ENCODE assay signal across 1 cellular context in the genomic region with DNA sequence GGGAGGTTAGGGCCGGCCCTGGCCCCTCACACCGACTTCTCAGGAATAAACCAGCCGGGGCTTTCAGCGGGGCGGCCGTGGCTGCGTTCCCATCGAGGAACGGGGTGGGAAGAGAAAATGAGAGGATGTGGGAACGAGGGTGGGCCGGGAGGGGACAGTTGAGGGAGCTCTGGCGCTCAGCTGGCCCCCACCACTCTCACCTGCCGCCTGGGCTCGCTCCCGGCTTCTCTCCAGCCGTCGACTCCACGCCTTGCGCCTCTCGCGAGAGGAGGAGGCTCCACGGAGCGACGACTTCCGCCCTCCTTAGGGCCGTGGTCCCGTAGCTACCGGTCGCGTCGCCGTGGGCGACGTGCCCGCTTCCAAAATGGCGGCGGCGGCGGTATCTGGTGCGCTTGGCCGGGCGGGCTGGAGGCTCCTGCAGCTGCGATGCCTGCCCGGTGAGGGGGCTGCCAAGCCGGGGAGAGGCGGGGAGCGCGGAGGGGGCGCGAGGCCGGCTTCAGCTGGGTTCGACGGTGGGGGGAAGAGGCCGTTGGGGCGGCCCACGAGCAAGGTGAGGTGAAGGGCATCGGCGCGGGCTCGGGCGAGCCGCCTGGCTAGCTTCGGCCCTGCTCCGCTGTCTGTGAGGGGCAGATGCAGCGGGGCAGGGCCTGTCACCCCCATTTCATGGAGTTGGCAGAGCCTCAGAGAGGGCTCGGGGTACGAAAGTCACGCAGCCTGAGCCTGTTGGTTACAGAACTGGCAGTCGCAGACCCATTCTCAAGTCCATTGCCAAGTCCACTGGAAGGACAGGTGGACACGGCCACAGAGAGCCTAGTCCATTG.
A peak's percentile ranks its signal among the peaks of the same experiment; 100 is the strongest.
TF ChIP-seq lines count a peak whose summit lies in the region.

A gene (minus strand): TSS at position 244 of the 821 bp plus-strand sequence. CDS start 6,457 bp downstream, outside the sequence.
A gene with protein sequence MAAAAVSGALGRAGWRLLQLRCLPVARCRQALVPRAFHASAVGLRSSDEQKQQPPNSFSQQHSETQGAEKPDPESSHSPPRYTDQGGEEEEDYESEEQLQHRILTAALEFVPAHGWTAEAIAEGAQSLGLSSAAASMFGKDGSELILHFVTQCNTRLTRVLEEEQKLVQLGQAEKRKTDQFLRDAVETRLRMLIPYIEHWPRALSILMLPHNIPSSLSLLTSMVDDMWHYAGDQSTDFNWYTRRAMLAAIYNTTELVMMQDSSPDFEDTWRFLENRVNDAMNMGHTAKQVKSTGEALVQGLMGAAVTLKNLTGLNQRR (plus strand): TSS at position 338 of the 821 bp plus-strand sequence. CDS start 27 bp downstream, at position 365.

TF ChIP-seq in HEK293, 187 proteins besides CTCF, POLR2A, EP300 and RAD21 (continued from another document):
- TF ChIP-seq, protein P1, sequence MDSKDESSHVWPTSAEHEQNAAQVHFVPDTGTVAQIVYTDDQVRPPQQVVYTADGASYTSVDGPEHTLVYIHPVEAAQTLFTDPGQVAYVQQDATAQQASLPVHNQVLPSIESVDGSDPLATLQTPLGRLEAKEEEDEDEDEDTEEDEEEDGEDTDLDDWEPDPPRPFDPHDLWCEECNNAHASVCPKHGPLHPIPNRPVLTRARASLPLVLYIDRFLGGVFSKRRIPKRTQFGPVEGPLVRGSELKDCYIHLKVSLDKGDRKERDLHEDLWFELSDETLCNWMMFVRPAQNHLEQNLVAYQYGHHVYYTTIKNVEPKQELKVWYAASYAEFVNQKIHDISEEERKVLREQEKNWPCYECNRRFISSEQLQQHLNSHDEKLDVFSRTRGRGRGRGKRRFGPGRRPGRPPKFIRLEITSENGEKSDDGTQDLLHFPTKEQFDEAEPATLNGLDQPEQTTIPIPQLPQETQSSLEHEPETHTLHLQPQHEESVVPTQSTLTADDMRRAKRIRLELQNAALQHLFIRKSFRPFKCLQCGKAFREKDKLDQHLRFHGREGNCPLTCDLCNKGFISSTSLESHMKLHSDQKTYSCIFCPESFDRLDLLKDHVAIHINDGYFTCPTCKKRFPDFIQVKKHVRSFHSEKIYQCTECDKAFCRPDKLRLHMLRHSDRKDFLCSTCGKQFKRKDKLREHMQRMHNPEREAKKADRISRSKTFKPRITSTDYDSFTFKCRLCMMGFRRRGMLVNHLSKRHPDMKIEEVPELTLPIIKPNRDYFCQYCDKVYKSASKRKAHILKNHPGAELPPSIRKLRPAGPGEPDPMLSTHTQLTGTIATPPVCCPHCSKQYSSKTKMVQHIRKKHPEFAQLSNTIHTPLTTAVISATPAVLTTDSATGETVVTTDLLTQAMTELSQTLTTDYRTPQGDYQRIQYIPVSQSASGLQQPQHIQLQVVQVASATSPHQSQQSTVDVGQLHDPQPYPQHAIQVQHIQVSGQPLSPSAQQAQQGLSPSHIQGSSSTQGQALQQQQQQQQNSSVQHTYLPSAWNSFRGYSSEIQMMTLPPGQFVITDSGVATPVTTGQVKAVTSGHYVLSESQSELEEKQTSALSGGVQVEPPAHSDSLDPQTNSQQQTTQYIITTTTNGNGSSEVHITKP (tag by site-specific recombination; IDR thresholded peaks at IDR 0.05) = peak; percentile 81
- TF ChIP-seq YY2 (tag by site-specific recombination; IDR thresholded peaks at IDR 0.05) (peak; percentile 92), ZNF391 (tag by site-specific recombination; IDR thresholded peaks at IDR 0.05; ENCODE audit: borderline replicate concordance, low read depth) (peak; percentile 28; the same call in 1 of the 2 replicates), OSR2 (tag by site-specific recombination; IDR thresholded peaks at IDR 0.05) (peak; percentile 57), ZNF146 (tag by site-specific recombination; IDR thresholded peaks at IDR 0.05) (peak; percentile 4; the same call in 1 of the 2 replicates), KLF16 (tag by site-specific recombination; IDR thresholded peaks at IDR 0.05) (peak; percentile 78), ZNF184 (tag by site-specific recombination; IDR thresholded peaks at IDR 0.05) (no peak), ZBTB7A (tag by site-specific recombination; IDR thresholded peaks at IDR 0.05; ENCODE audit: low read depth) (peak; percentile 67; the same call in 1 of the 2 replicates), IKZF3 (tag by site-specific recombination; IDR thresholded peaks at IDR 0.05) (peak; percentile 45; the same call in 1 of the 2 replicates), OVOL3 (tag by site-specific recombination; IDR thresholded peaks at IDR 0.05) (peak; percentile 29; the same call in 1 of the 2 replicates), ZNF10 (tag by site-specific recombination; IDR thresholded peaks at IDR 0.05) (peak; percentile 90), ZNF394 (tag by site-specific recombination; IDR thresholded peaks at IDR 0.05; ENCODE audit: borderline replicate concordance) (peak; percentile 81; the same call in 1 of the 2 replicates)
- TF ChIP-seq, protein P2, sequence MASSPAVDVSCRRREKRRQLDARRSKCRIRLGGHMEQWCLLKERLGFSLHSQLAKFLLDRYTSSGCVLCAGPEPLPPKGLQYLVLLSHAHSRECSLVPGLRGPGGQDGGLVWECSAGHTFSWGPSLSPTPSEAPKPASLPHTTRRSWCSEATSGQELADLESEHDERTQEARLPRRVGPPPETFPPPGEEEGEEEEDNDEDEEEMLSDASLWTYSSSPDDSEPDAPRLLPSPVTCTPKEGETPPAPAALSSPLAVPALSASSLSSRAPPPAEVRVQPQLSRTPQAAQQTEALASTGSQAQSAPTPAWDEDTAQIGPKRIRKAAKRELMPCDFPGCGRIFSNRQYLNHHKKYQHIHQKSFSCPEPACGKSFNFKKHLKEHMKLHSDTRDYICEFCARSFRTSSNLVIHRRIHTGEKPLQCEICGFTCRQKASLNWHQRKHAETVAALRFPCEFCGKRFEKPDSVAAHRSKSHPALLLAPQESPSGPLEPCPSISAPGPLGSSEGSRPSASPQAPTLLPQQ (tag by site-specific recombination; IDR thresholded peaks at IDR 0.05) = peak; percentile 59; the same call in 1 of the 2 replicates
- TF ChIP-seq, protein P3, sequence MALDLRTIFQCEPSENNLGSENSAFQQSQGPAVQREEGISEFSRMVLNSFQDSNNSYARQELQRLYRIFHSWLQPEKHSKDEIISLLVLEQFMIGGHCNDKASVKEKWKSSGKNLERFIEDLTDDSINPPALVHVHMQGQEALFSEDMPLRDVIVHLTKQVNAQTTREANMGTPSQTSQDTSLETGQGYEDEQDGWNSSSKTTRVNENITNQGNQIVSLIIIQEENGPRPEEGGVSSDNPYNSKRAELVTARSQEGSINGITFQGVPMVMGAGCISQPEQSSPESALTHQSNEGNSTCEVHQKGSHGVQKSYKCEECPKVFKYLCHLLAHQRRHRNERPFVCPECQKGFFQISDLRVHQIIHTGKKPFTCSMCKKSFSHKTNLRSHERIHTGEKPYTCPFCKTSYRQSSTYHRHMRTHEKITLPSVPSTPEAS (tag by site-specific recombination; IDR thresholded peaks at IDR 0.05) = no peak
